ENCODE assay signal across 16 cellular contexts in the genomic region with DNA sequence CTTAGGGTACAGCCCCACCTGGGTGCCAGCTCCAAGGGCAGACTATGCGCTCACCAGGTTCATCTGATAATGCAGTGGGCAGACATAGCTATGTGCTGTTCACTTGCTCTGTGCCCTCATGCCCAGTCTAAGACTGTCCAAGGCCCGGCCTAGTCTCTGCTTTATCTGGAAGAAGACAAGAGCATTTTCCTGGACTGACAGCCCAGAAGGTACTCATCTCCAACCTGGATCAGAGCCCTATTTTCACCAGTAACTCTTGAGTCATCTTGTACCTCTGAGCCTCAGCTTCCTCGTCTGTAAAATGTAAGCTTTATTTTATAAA. TPM values are rescaled to one million over a fixed set of nuclear protein-coding genes. Genes with fewer than 3 reads are reported as not detected.
DNase-seq lines count a peak whose midpoint lies in the region; ATAC-seq and TF ChIP-seq lines count a peak whose summit lies in the region.
"Had no signal": no experiment of that assay in that cellular context is flagged by ENCODE, and none has a peak within 500 bp of the region (broad histone marks: within the 10 kb centered on the region; RNA-seq: fewer than 3 reads in every experiment).

No MANE protein-coding gene starts in this region.

- peak overlapping the region; percentile 79 for H3K4me3 Mint-ChIP-seq in activated T-cell treated with anti-CD3 and anti-CD28 coated beads, Interleukin-2, amount 50 U/mL, for 24 hours
- H3K4me3 Mint-ChIP-seq in T-helper 2 cell treated with Interferon-gamma antibody and Interleukin-4, amounts not matched to agents 5 μg/mL and 100 μg/mL, for 36 hours, result peak overlapping the region; percentile 36
- H3K4me3 Mint-ChIP-seq: effector memory CD8-positive, alpha-beta T cell had no signal

- H3K4me1 Mint-ChIP-seq in activated T-cell treated with anti-CD3 and anti-CD28 coated beads, Interleukin-2, amount 50 U/mL, for 24 hours (ENCODE audit: low read depth), result peaks cover 99% of the 10 kb centered on the region
- H3K4me1 Mint-ChIP-seq in T-helper 2 cell treated with Interferon-gamma antibody and Interleukin-4, amounts not matched to agents 5 μg/mL and 100 μg/mL, for 36 hours (ENCODE audit: low read depth), result peaks cover 88% of the 10 kb centered on the region

- DNase-seq in activated T-cell treated with anti-CD3 and anti-CD28 coated beads, Interleukin-2, amount 50 U/mL, for 24 hours, result peak; percentile 65
- no peak for DNase-seq in activated T-cell treated with anti-CD3 and anti-CD28 coated beads for 4 hours
- DNase-seq in T-helper 2 cell treated with Interferon-gamma antibody and Interleukin-4, amounts not matched to agents 5 μg/mL and 100 μg/mL, for 36 hours (ENCODE audit: low spot score), result no peak
- no peak for DNase-seq in breast epithelium (ENCODE audit: low spot score in 2 of 2)
- DNase-seq in stimulated activated CD8-positive, alpha-beta memory T cell treated with anti-CD3 and anti-CD28 coated beads, Interleukin-4, amount 100 ng/mL, for 48 hours, result peak; percentile 62
- no peak for DNase-seq in GM10248 (ENCODE audit: extremely low spot score)
- DNase-seq in NCI-H1417 treated with DMSO at 0.1 percent for 48 hours (lab: John Stamatoyannopoulos, UW), result no peak
- DNase-seq: Calu3; effector memory CD8-positive, alpha-beta T cell; NCI-H1930; NCI-H524 treated with DMSO at 0.1 percent for 48 hours; pancreas; PC-9 had no signal

- H3K4me3 ChIP-seq in breast epithelium, result no peak overlapping the region
- H3K4me3 ChIP-seq: pancreas, PC-9, skin epidermis had no signal

- POLR2A ChIA-PET in GM10248 (lab: Yijun Ruan, JAX), result no interaction called here

- no peak for TF ChIP-seq POLR2A in breast epithelium (IDR thresholded peaks at IDR 0.05)

- H3K27me3 Mint-ChIP-seq in activated T-cell treated with anti-CD3 and anti-CD28 coated beads, Interleukin-2, amount 50 U/mL, for 24 hours, result no peaks in the 10 kb centered on the region
- no peaks in the 10 kb centered on the region for H3K27me3 Mint-ChIP-seq in T-helper 2 cell treated with Interferon-gamma antibody and Interleukin-4, amounts not matched to agents 5 μg/mL and 100 μg/mL, for 36 hours (ENCODE audit: low read depth)
- H3K27me3 Mint-ChIP-seq: effector memory CD8-positive, alpha-beta T cell had no signal

- no peaks in the 10 kb centered on the region for H3K36me3 ChIP-seq in breast epithelium
- H3K36me3 ChIP-seq: pancreas had no signal

- CTCF ChIA-PET in GM10248 (lab: Yijun Ruan, JAX), result interaction anchor here (0.9 to 2.9 kb wide), 10 partner anchors 14 to 605 kb away, joined by 3 to 20 read pairs (median 4); no protein-coding TSS in a partner anchor

- H3K9me3 Mint-ChIP-seq in activated T-cell treated with anti-CD3 and anti-CD28 coated beads, Interleukin-2, amount 50 U/mL, for 24 hours, result no peaks in the 10 kb centered on the region
- H3K9me3 Mint-ChIP-seq in T-helper 2 cell treated with Interferon-gamma antibody and Interleukin-4, amounts not matched to agents 5 μg/mL and 100 μg/mL, for 36 hours, result no peaks in the 10 kb centered on the region
- H3K9me3 Mint-ChIP-seq: effector memory CD8-positive, alpha-beta T cell had no signal

- peaks cover 3 to 23% of the 10 kb centered on the region in 2 donors for H3K4me1 ChIP-seq in breast epithelium
- H3K4me1 ChIP-seq: pancreas had no signal

- H3K27ac Mint-ChIP-seq in activated T-cell treated with anti-CD3 and anti-CD28 coated beads, Interleukin-2, amount 50 U/mL, for 24 hours, result peak overlapping the region; percentile 100
- H3K27ac Mint-ChIP-seq in T-helper 2 cell treated with Interferon-gamma antibody and Interleukin-4, amounts not matched to agents 5 μg/mL and 100 μg/mL, for 36 hours, result peak overlapping the region; percentile 99
- H3K27ac Mint-ChIP-seq: effector memory CD8-positive, alpha-beta T cell had no signal

- TF ChIP-seq CTCF in breast epithelium (IDR thresholded peaks at IDR 0.05) (no peak), GM10248 (IDR thresholded peaks at IDR 0.05; ENCODE audit: control extremely low read depth, extremely low read depth, low read depth, missing control alignments) (no peak)

- H3K36me3 Mint-ChIP-seq in activated T-cell treated with anti-CD3 and anti-CD28 coated beads, Interleukin-2, amount 50 U/mL, for 24 hours (ENCODE audit: low read depth), result peaks cover 54% of the 10 kb centered on the region
- peaks cover 12% of the 10 kb centered on the region for H3K36me3 Mint-ChIP-seq in T-helper 2 cell treated with Interferon-gamma antibody and Interleukin-4, amounts not matched to agents 5 μg/mL and 100 μg/mL, for 36 hours (ENCODE audit: low read depth)

- intact Hi-C loops in breast epithelium (cut with DNase I; ENCODE audit: low total_unique reads), result no loop called here

- H3K9me3 ChIP-seq in breast epithelium, result no peaks in the 10 kb centered on the region
- H3K9me3 ChIP-seq: pancreas had no signal

- H3K27ac ChIP-seq in breast epithelium, result peak overlapping the region; percentile 53 to 54
- H3K27ac ChIP-seq: pancreas, PC-9 had no signal

- ATAC-seq in GM19324 (IDR thresholded peaks at IDR 0.05; ENCODE audit: low FRiP score, unreplicated experiment), result no peak
- ATAC-seq: effector memory CD8-positive, alpha-beta T cell; HCT116; pancreas had no signal

- H3K27me3 ChIP-seq in breast epithelium, result no peaks in the 10 kb centered on the region
- H3K27me3 ChIP-seq: pancreas had no signal

RNA-seq across cellular contexts. Expression of gene LRRC8C, which starts 28.5 kb away (rescaled TPM):
- total RNA-seq in breast epithelium, result 10 to 100 TPM; 10.8 to 14.6 (median 12.9) TPM

Comparison
In these comparisons a context has a peak if more than half of its experiments do, and no peak if none do; other contexts are left out.
1. DNase-seq: peak in activated T-cell treated with anti-CD3 and anti-CD28 coated beads, Interleukin-2, amount 50 U/mL, for 24 hours (single experiment) and stimulated activated CD8-positive, alpha-beta memory T cell treated with anti-CD3 and anti-CD28 coated beads, Interleukin-4, amount 100 ng/mL, for 48 hours (single experiment); none in activated T-cell treated with anti-CD3 and anti-CD28 coated beads for 4 hours (single experiment), T-helper 2 cell treated with Interferon-gamma antibody and Interleukin-4, amounts not matched to agents 5 μg/mL and 100 μg/mL, for 36 hours (single experiment), breast epithelium (0 of 2), GM10248 (single experiment) and NCI-H1417 treated with DMSO at 0.1 percent for 48 hours (single experiment).